ENCODE assay signal across 10 cellular contexts in genomic region chr6:21769405-21769851, GRCh38.
DNase-seq lines count a peak whose midpoint lies in the region; ATAC-seq and TF ChIP-seq lines count a peak whose summit lies in the region.
"Had no signal": no experiment of that assay in that cellular context is flagged by ENCODE, and none has a peak within 500 bp of the region (broad histone marks: within the 10 kb centered on the region; RNA-seq: fewer than 3 reads in every experiment).

No MANE protein-coding gene starts in this region.

- peak; percentile 75 for DNase-seq in AG09319 (ENCODE audit: extremely low read depth, low read depth)
- peak; percentile 66 for DNase-seq in NT2/D1 (ENCODE audit: low read depth, low spot score)
- DNase-seq in fibroblast of lung (ENCODE audit: low read depth in 2 of 2) = peak; percentile 99
- DNase-seq in myocyte (ENCODE audit: low read depth) = peak; percentile 80
- DNase-seq in NCI-H2081 (lab: John Stamatoyannopoulos, UW) = no peak
- no peak for DNase-seq in activated CD4-positive, alpha-beta T cell treated with anti-CD3 and anti-CD28 coated beads for 1 hour
- DNase-seq in DMS153 treated with DMSO at 0.1 percent for 48 hours (lab: John Stamatoyannopoulos, UW; ENCODE audit: unreplicated experiment) = no peak
- DNase-seq: activated CD4-positive, CD25-positive, alpha-beta regulatory T cell treated with anti-CD3 and anti-CD28 coated beads, Interleukin-2, amount 50 U/mL, for 72 hours; nucleus accumbens had no signal

- no peak overlapping the region for H2AFZ ChIP-seq in fibroblast of lung (ENCODE audit: low read length)

- H4K20me1 ChIP-seq in fibroblast of lung (ENCODE audit: control insufficient read depth, extremely low read depth, insufficient read depth, low read length) = no peaks in the 10 kb centered on the region

- no peak for ATAC-seq in GM19452 (IDR thresholded peaks at IDR 0.05; ENCODE audit: unreplicated experiment)

- H3K9me3 ChIP-seq in NT2/D1 (ENCODE audit: insufficient read depth, low read length) (no peaks in the 10 kb centered on the region), fibroblast of lung (ENCODE audit: control insufficient read depth, insufficient read depth, low read depth, low read length) (no peaks in the 10 kb centered on the region)

- H3K4me3 ChIP-seq in NT2/D1 (ENCODE audit: insufficient read length, low read depth) (no peak overlapping the region), fibroblast of lung (replicated peaks in 1 of 4; ENCODE audit: control extremely low read depth in 1 of 4, insufficient read depth in 1 of 4, low read depth in 3 of 4, low read length in 4 of 4) (peak overlapping the region in 1 of 4 experiments; percentile 6)

- peak overlapping the region; percentile 56 for H3K27ac ChIP-seq in fibroblast of lung (ENCODE audit: insufficient read depth, low read length)

- H3K79me2 ChIP-seq in fibroblast of lung (ENCODE audit: control insufficient read depth, insufficient read depth, low read length) = no peaks in the 10 kb centered on the region

- no peaks in the 10 kb centered on the region for H3K27me3 ChIP-seq in NT2/D1 (ENCODE audit: insufficient read depth, insufficient read length)
- H3K27me3 ChIP-seq in fibroblast of lung (ENCODE audit: control insufficient read depth, insufficient read depth, low read length) = no peaks in the 10 kb centered on the region

- TF ChIP-seq CTCF in AG09319 (IDR thresholded peaks at IDR 0.05; ENCODE audit: low read depth, low read length) (no peak), fibroblast of lung (conservative IDR thresholded peaks at IDR 0.05 in 1 of 2, IDR thresholded peaks at IDR 0.05 in 1 of 2; ENCODE audit: low read depth in 1 of 2, low read length in 2 of 2) (no peak)

- H3K4me1 ChIP-seq in NT2/D1 (ENCODE audit: insufficient read depth, insufficient read length) = no peaks in the 10 kb centered on the region
- peaks cover 11% of the 10 kb centered on the region for H3K4me1 ChIP-seq in fibroblast of lung (ENCODE audit: control insufficient read depth, extremely low read depth, insufficient read depth, low read length)

- no peaks in the 10 kb centered on the region for H3K36me3 ChIP-seq in NT2/D1 (ENCODE audit: insufficient read depth, insufficient read length, low read length)
- no peaks in the 10 kb centered on the region for H3K36me3 ChIP-seq in fibroblast of lung (ENCODE audit: control insufficient read depth, insufficient read depth, low read length)

- no peak overlapping the region for H3K9ac ChIP-seq in NT2/D1 (ENCODE audit: insufficient read length, low read depth)
- peak overlapping the region; percentile 10 for H3K9ac ChIP-seq in fibroblast of lung (ENCODE audit: insufficient read depth, low read length)

- peak overlapping the region; percentile 62 for H3K4me2 ChIP-seq in fibroblast of lung (ENCODE audit: extremely low read depth, insufficient read depth, low read length)

Comparison
In these comparisons a context has a peak if more than half of its experiments do, and no peak if none do; other contexts are left out.
1. DNase-seq: peak in AG09319 (single experiment), NT2/D1 (single experiment), fibroblast of lung (2 of 2) and myocyte (single experiment); none in NCI-H2081 (0 of 2), activated CD4-positive, alpha-beta T cell treated with anti-CD3 and anti-CD28 coated beads for 1 hour (single experiment) and DMS153 treated with DMSO at 0.1 percent for 48 hours (single experiment).